1 cellular context compared by ENCODE assay signal in genomic region chr2:173775440-173775839, GRCh38.
TF ChIP-seq lines count a peak whose summit lies in the region.

No MANE protein-coding gene starts in this region.

TF ChIP-seq in WTC11, 78 proteins besides CTCF, POLR2A, EP300 and RAD21 (continued from another document):
- TF ChIP-seq PREB (CRISPR knock-in tag; IDR thresholded peaks at IDR 0.05; ENCODE audit: borderline replicate concordance) (no peak), MYBL2 (CRISPR knock-in tag; IDR thresholded peaks at IDR 0.05) (no peak)
